Comparison of ENCODE assay signal across 8 cellular contexts in the genomic region with DNA sequence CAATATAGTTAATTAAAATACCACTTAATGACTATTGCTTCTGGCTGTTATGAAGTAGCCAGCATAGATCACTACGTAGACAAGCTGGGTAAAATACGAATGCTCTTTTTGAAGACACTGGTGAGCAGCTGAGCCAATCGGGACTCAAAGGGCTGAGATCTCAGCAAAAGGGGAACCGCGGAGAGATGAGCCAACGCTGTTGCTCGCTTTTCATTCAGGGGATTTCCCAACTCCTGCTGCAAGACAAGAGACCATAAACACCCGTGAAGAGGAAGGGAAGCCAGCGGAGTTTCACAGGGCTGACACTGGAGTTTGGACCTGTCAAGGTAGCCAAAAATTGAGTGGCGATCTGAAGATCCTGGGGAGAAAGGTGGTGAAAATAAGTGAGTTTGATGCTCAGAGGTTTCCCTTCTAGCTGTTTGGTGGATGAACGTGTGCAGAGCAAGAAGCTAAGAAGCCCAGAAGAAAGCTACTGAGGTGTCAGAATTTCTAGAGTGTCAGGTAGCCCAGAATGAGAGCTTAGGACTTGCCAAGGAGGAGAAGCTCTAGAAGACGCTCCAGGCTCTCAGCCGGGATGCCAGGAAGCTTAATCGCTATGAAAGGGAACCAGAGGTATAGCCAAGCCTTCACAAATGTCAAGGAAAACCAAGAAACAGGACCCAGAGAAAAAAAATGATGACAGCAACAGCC.
DNase-seq lines count a peak whose midpoint lies in the region; ATAC-seq, FAIRE-seq and TF ChIP-seq lines count a peak whose summit lies in the region.

No MANE protein-coding gene starts in this region.

- H4K20me1 ChIP-seq in GM12878 (ENCODE audit: control insufficient read depth, insufficient read depth) (no peaks in the 10 kb centered on the region), PC-9 (ENCODE audit: insufficient read depth) (no peaks in the 10 kb centered on the region)

- H3F3A ChIP-seq in PC-9 (ENCODE audit: insufficient read depth, low read depth) = no peaks in the 10 kb centered on the region

- H3K36me3 Mint-ChIP-seq in CD4-positive, alpha-beta T cell (ENCODE audit: low read depth) = no peaks in the 10 kb centered on the region

- no peak for TF ChIP-seq EP300 in GM12878 (IDR thresholded peaks at IDR 0.05; ENCODE audit: borderline replicate concordance in 1 of 2, control insufficient read depth in 1 of 2, low read depth in 2 of 2, low read length in 2 of 2)

- no peaks in the 10 kb centered on the region for H3K36me3 ChIP-seq in GM12878 (ENCODE audit: control insufficient read depth in 2 of 2, insufficient read depth in 2 of 2, low read length in 1 of 2)
- no peaks in the 10 kb centered on the region for H3K36me3 ChIP-seq in PC-9 (ENCODE audit: low read depth)

- RAD21 ChIA-PET in GM12878 (lab: Charles Lee; ENCODE audit: unreplicated experiment) = interaction anchor here (1.2 kb wide), 1 partner anchor 46 kb away, joined by 3 read pairs; no protein-coding TSS in a partner anchor

- 17% methylated on average over 14 of the region's 14 CpGs for WGBS in GM12878 (ENCODE audit: insufficient coverage, insufficient replicate concordance, low lambda C conversion rate, missing lambda C conversion rate)

- POLR2A ChIA-PET in CD4-positive, alpha-beta T cell (lab: Charles Lee) = no interaction called here
- POLR2A ChIA-PET in GM12878 (lab: Charles Lee) = no interaction called here
- POLR2A ChIA-PET in PC-9 (lab: Charles Lee; ENCODE audit: unreplicated experiment) = no interaction called here

- CTCF ChIA-PET in CD4-positive, alpha-beta T cell (lab: Charles Lee) = interaction anchor here (1.3 kb wide), 1 partner anchor 206 kb away, joined by 4 read pairs; no protein-coding TSS in a partner anchor
- CTCF ChIA-PET in GM12878 (lab: Yijun Ruan, JAX) (interaction anchor here (0.8 to 1.4 kb wide), 2 partner anchors 25 to 79 kb away, joined by 3 read pairs; no protein-coding TSS in a partner anchor), PC-9 (lab: Charles Lee) (interaction anchor here (0.5 kb wide), 1 partner anchor 412 kb away, joined by 4 read pairs; no protein-coding TSS in a partner anchor)

- intact Hi-C loops in CD4-positive, alpha-beta T cell (cut with DNase I, micrococcal nuclease) = no loop called here
- intact Hi-C loops in GM12878 (cut with micrococcal nuclease; ENCODE audit: unreplicated experiment) (loop anchor here (2.0 kb wide), 1 partner anchor 49 kb away; no protein-coding TSS in a partner anchor), PC-9 (cut with micrococcal nuclease; ENCODE audit: unreplicated experiment) (no loop called here)

- peaks cover 4% of the 10 kb centered on the region for H3K9me3 Mint-ChIP-seq in CD4-positive, alpha-beta T cell

- peak in 6 of 10 experiments; percentile 8 to 21 (median 18) for DNase-seq in CD4-positive, alpha-beta T cell
- peak; percentile 90 for DNase-seq in NOMO-1 treated with dmso at 0.1 percent for 144 hours (lab: John Stamatoyannopoulos, UW; ENCODE audit: unreplicated experiment)
- peak; percentile 42 for DNase-seq in GM12878 (ENCODE audit: low read depth, low spot score)
- DNase-seq in putamen (ENCODE audit: low spot score) = peak; percentile 31
- no peak for DNase-seq in LoVo (ENCODE audit: low spot score)
- no peak for DNase-seq in PC-9
- no peak for DNase-seq in OCI-M2 (lab: John Stamatoyannopoulos, UW; ENCODE audit: unreplicated experiment)

- in situ Hi-C loops in GM12878 (cut with MboI) = no loop called here

- TF ChIP-seq CTCF in CD4-positive, alpha-beta T cell (IDR thresholded peaks at IDR 0.05) = no peak
- no peak for TF ChIP-seq CTCF in GM12878 (IDR thresholded peaks at IDR 0.05 in 2 of 3, conservative IDR thresholded peaks at IDR 0.05 in 1 of 3; ENCODE audit: control insufficient read depth in 2 of 3, extremely low read depth in 1 of 3, insufficient read depth in 1 of 3, low read depth in 3 of 3, low read length in 3 of 3)
- TF ChIP-seq CTCF in PC-9 (conservative IDR thresholded peaks at IDR 0.05) = no peak

- peaks cover 11% of the 10 kb centered on the region for H3K9me3 ChIP-seq in CD4-positive, alpha-beta T cell (ENCODE audit: control insufficient read depth, low read length)
- H3K9me3 ChIP-seq in GM12878 (replicated peaks; ENCODE audit: control insufficient read depth, insufficient read depth, low read length) = peaks cover 7% of the 10 kb centered on the region; the same call in 2 of the 3 replicates
- peaks cover 5% of the 10 kb centered on the region; the same call in 1 of the 2 replicates for H3K9me3 ChIP-seq in PC-9 (ENCODE audit: insufficient read depth, low read depth)

- no peak for TF ChIP-seq RAD21 in GM12878 (IDR thresholded peaks at IDR 0.05; ENCODE audit: insufficient read depth, low read depth, low read length)

- no peak for TF ChIP-seq POLR2A in GM12878 (IDR thresholded peaks at IDR 0.05; ENCODE audit: low read depth, low read length)

- H3K27ac ChIP-seq in CD4-positive, alpha-beta T cell (ENCODE audit: low read depth, low read length) = no peak overlapping the region
- no peak overlapping the region for H3K27ac ChIP-seq in GM12878 (ENCODE audit: control insufficient read depth, insufficient read depth)
- H3K27ac ChIP-seq in PC-9 = no peak overlapping the region

- H3K27ac Mint-ChIP-seq in CD4-positive, alpha-beta T cell = peak overlapping the region; percentile 61

- H3K4me3 Mint-ChIP-seq in CD4-positive, alpha-beta T cell = peak overlapping the region; percentile 4

- H3K4me1 ChIP-seq in GM12878 (ENCODE audit: control insufficient read depth, insufficient read depth, low read length) (peaks cover 4% of the 10 kb centered on the region; the same call in 1 of the 2 replicates), PC-9 (replicated peaks; ENCODE audit: insufficient read depth) (no peaks in the 10 kb centered on the region)

- H3K4me3 ChIP-seq in GM12878 (no peak overlapping the region), PC-9 (no peak overlapping the region)

- H2AFZ ChIP-seq in GM12878 (ENCODE audit: control insufficient read depth, low read depth, low read length) (no peak overlapping the region), PC-9 (no peak overlapping the region)

- H3K4me2 ChIP-seq in GM12878 (ENCODE audit: control insufficient read depth, insufficient read depth) = peak overlapping the region; percentile 11; the same call in 1 of the 2 replicates
- H3K4me2 ChIP-seq in PC-9 = no peak overlapping the region

- no peaks in the 10 kb centered on the region for H3K27me3 Mint-ChIP-seq in CD4-positive, alpha-beta T cell

- SMC1A ChIA-PET in GM12878 (lab: Charles Lee; ENCODE audit: uncharacterized antibody, unreplicated experiment) = interaction anchor here (0.9 kb wide), 1 partner anchor 148 kb away, joined by 3 read pairs; no protein-coding TSS in a partner anchor

- BruUV-seq in GM12878 (replicated peaks; lab: Mats Ljungman, UMichigan) (no TSS peak), PC-9 (replicated peaks; lab: Mats Ljungman, UMichigan) (no TSS peak)

- no peaks in the 10 kb centered on the region for H3K9me2 ChIP-seq in PC-9 (ENCODE audit: insufficient read depth)

- peak; percentile 78 for FAIRE-seq in GM12878 (lab: Jason Lieb, UNC)

- H3K79me2 ChIP-seq in GM12878 (ENCODE audit: control insufficient read depth, insufficient read depth, low read length) = no peaks in the 10 kb centered on the region
- no peaks in the 10 kb centered on the region for H3K79me2 ChIP-seq in PC-9 (ENCODE audit: low read depth)

- H3K27me3 ChIP-seq in CD4-positive, alpha-beta T cell (ENCODE audit: control insufficient read depth, insufficient read depth, low read length) = no peaks in the 10 kb centered on the region
- H3K27me3 ChIP-seq in GM12878 (replicated peaks in 1 of 2; ENCODE audit: control insufficient read depth in 2 of 2, insufficient read depth in 2 of 2, low read length in 1 of 2) (no peaks in the 10 kb centered on the region; a peak in 2 of 4 replicates), PC-9 (ENCODE audit: insufficient read depth, low read depth) (peaks cover 45% of the 10 kb centered on the region)

- peaks cover 18% of the 10 kb centered on the region for H3K4me1 Mint-ChIP-seq in CD4-positive, alpha-beta T cell (ENCODE audit: low read depth)

- no peak overlapping the region for H3K9ac ChIP-seq in GM12878 (ENCODE audit: control insufficient read depth, insufficient read depth, low read length)

- peak; percentile 97 for ATAC-seq in CD4-positive, alpha-beta T cell (ENCODE audit: poor library complexity)
- ATAC-seq in GM12878 (peak; percentile 96), HG03460 (IDR thresholded peaks at IDR 0.05; ENCODE audit: unreplicated experiment) (no peak)

TF ChIP-seq in GM12878, 131 proteins besides CTCF, POLR2A, EP300 and RAD21 (continues in another document):
- no peak for TF ChIP-seq ASH2L (IDR thresholded peaks at IDR 0.05; ENCODE audit: borderline replicate concordance, low read depth)
- peak; percentile 32 for TF ChIP-seq RELA (IDR thresholded peaks at IDR 0.05; ENCODE audit: borderline replicate concordance, partially characterized antibody)
- no peak for TF ChIP-seq MYB (IDR thresholded peaks at IDR 0.05; ENCODE audit: borderline replicate concordance, low read depth, low read length)
- no peak for TF ChIP-seq ETV6 (conservative IDR thresholded peaks at IDR 0.05 in 1 of 2, IDR thresholded peaks at IDR 0.05 in 1 of 2; ENCODE audit: borderline replicate concordance in 1 of 2, low read depth in 1 of 2)
- peak; percentile 89 for TF ChIP-seq SPI1 (IDR thresholded peaks at IDR 0.05; ENCODE audit: borderline replicate concordance, insufficient read depth, low read depth, low read length)
- TF ChIP-seq IKZF2 (IDR thresholded peaks at IDR 0.05) = 0 out of 4 replicates have a peak, but pooled peaks of 1 of the 2 experiments have one; percentile 19
- no peak for TF ChIP-seq SRF (IDR thresholded peaks at IDR 0.05; ENCODE audit: low read depth in 2 of 2, low read length in 2 of 2)
- TF ChIP-seq YY1 (IDR thresholded peaks at IDR 0.05; ENCODE audit: low read depth, low read length) = no peak
- TF ChIP-seq NBN (IDR thresholded peaks at IDR 0.05) = no peak
- TF ChIP-seq CREB1 (IDR thresholded peaks at IDR 0.05; ENCODE audit: low read depth) = no peak
- no peak for TF ChIP-seq FOS (IDR thresholded peaks at IDR 0.05; ENCODE audit: borderline replicate concordance, extremely low read depth, insufficient read length)
- no peak for TF ChIP-seq CREM (IDR thresholded peaks at IDR 0.05; ENCODE audit: low read depth)
- no peak for TF ChIP-seq SMAD1 (IDR thresholded peaks at IDR 0.05; ENCODE audit: low read depth, partially characterized antibody)
- TF ChIP-seq STAT1 (conservative IDR thresholded peaks at IDR 0.05) = no peak

Comparison
In these comparisons a context has a peak if more than half of its experiments do, and no peak if none do; other contexts are left out.
1. DNase-seq: peak in CD4-positive, alpha-beta T cell (6 of 10), NOMO-1 treated with dmso at 0.1 percent for 144 hours (single experiment), GM12878 (single experiment) and putamen (single experiment); none in LoVo (single experiment), PC-9 (0 of 2) and OCI-M2 (single experiment).